ENCODE assay signal across 8 cellular contexts in genomic region chr3:52455283-52456168, GRCh38. TPM values are rescaled to one million over a fixed set of nuclear protein-coding genes. Genes with fewer than 3 reads are reported as not detected.
A peak's percentile ranks its signal among the peaks of the same experiment; 100 is the strongest.
DNase-seq lines count a peak whose midpoint lies in the region; ATAC-seq and TF ChIP-seq lines count a peak whose summit lies in the region.

Gene NISCH, plus strand, starts transcription at chr3:52455604. Its CDS starts 38 bp downstream, at chr3:52455642.

- peak within 1 kb of the TSS; percentile 35 for H3K27ac ChIP-seq in DOHH2 (ENCODE audit: low read depth, low read length)
- H3K27ac ChIP-seq in KMS-11: peak within 1 kb of the TSS; percentile 36; the same call in 1 of the 2 replicates
- H3K27ac ChIP-seq in SK-N-MC: no peak within 1 kb of the TSS
- H3K27ac ChIP-seq in temporal lobe (ENCODE audit: low read depth, low read length): peak within 1 kb of the TSS; percentile 96

- H3F3A ChIP-seq in DOHH2 (ENCODE audit: control insufficient read depth, insufficient read depth): no peaks in the 10 kb centered on the region

- no peaks in the 10 kb centered on the region for H4K20me1 ChIP-seq in DOHH2 (ENCODE audit: control insufficient read depth, insufficient read depth, low read depth, low read length)
- H4K20me1 ChIP-seq in KMS-11 (ENCODE audit: insufficient read depth): no peaks in the 10 kb centered on the region

- H3K9ac ChIP-seq in KMS-11 (peak within 1 kb of the TSS; percentile 83), SK-N-MC (ENCODE audit: insufficient read length) (peak within 1 kb of the TSS; percentile 80)

- peak within 1 kb of the TSS; percentile 90 for H2AFZ ChIP-seq in KMS-11 (ENCODE audit: low read depth)

- TF ChIP-seq CTCF in DOHH2 (IDR thresholded peaks at IDR 0.05; ENCODE audit: low read depth, low read length, poor library complexity, severe bottlenecking) (no peak), KMS-11 (conservative IDR thresholded peaks at IDR 0.05; ENCODE audit: low read depth, low read length) (no peak), omental fat pad (IDR thresholded peaks at IDR 0.05) (no peak)

- no peaks in the 10 kb centered on the region for H3K9me2 ChIP-seq in DOHH2 (replicated peaks; ENCODE audit: control insufficient read depth, low read length)

- H3K27me3 ChIP-seq in DOHH2 (ENCODE audit: control insufficient read depth, low read length): no peaks in the 10 kb centered on the region
- no peaks in the 10 kb centered on the region for H3K27me3 ChIP-seq in KMS-11 (ENCODE audit: insufficient read depth, low read depth)

- ATAC-seq in GM21576 (IDR thresholded peaks at IDR 0.05; ENCODE audit: unreplicated experiment) (peak; percentile 73), omental fat pad (ENCODE audit: low FRiP score) (peak; percentile 65)

- intact Hi-C loops in activated naive CD4-positive, alpha-beta T cell treated with anti-CD3 and anti-CD28 coated beads for 36 hours (cut with micrococcal nuclease): loop anchor here (1.0 to 5.0 kb wide), 6 partner anchors 81 to 458 kb away; partner anchors contain the start of genes NEK4, PBRM1, POC1A and RPL29

- H3K36me3 Mint-ChIP-seq in activated naive CD4-positive, alpha-beta T cell treated with anti-CD3 and anti-CD28 coated beads for 36 hours (ENCODE audit: low read depth): peaks cover 15% of the 10 kb centered on the region

- H3K4me1 ChIP-seq in DOHH2 (ENCODE audit: control insufficient read depth, low read length): peaks cover 23% of the 10 kb centered on the region
- peaks cover 8% of the 10 kb centered on the region for H3K4me1 ChIP-seq in KMS-11 (ENCODE audit: low read depth, poor library complexity, severe bottlenecking)

- H3K79me2 ChIP-seq in DOHH2 (ENCODE audit: control insufficient read depth, low read length) (peaks cover 32% of the 10 kb centered on the region), KMS-11 (ENCODE audit: insufficient read depth, low read depth) (peaks cover 12% of the 10 kb centered on the region; the same call in 1 of the 2 replicates)

- peak within 1 kb of the TSS; percentile 91 for H3K4me3 ChIP-seq in DOHH2 (ENCODE audit: low read length)
- no peak within 1 kb of the TSS for H3K4me3 ChIP-seq in KMS-11 (IDR thresholded peaks at IDR 0.05; ENCODE audit: insufficient read depth, low read depth, low read length)
- peak within 1 kb of the TSS; percentile 84 for H3K4me3 ChIP-seq in SK-N-MC

- peaks cover 35% of the 10 kb centered on the region for H3K4me1 Mint-ChIP-seq in activated naive CD4-positive, alpha-beta T cell treated with anti-CD3 and anti-CD28 coated beads for 36 hours (ENCODE audit: low read depth)

- DNase-seq in SK-N-MC (ENCODE audit: low read depth, low spot score) (no peak), globus pallidus (ENCODE audit: low spot score) (peak; percentile 82), omental fat pad (ENCODE audit: low spot score) (peak; percentile 88)
- DNase-seq in activated naive CD4-positive, alpha-beta T cell treated with anti-CD3 and anti-CD28 coated beads for 36 hours: peak; percentile 96

- no peaks in the 10 kb centered on the region for H3K27me3 Mint-ChIP-seq in activated naive CD4-positive, alpha-beta T cell treated with anti-CD3 and anti-CD28 coated beads for 36 hours (ENCODE audit: low read depth)

- H3K27ac Mint-ChIP-seq in activated naive CD4-positive, alpha-beta T cell treated with anti-CD3 and anti-CD28 coated beads for 36 hours: peak within 1 kb of the TSS; percentile 96

- CTCF ChIA-PET in activated naive CD4-positive, alpha-beta T cell treated with anti-CD3 and anti-CD28 coated beads for 36 hours (lab: Charles Lee): interaction anchor here (6.3 kb wide), 1 partner anchor 8 kb away, joined by 34 read pairs; no protein-coding TSS in a partner anchor

- peak within 1 kb of the TSS; percentile 94 for H3K4me3 Mint-ChIP-seq in activated naive CD4-positive, alpha-beta T cell treated with anti-CD3 and anti-CD28 coated beads for 36 hours

- H3K36me3 ChIP-seq in DOHH2 (ENCODE audit: control insufficient read depth, low read length) (peaks cover 38% of the 10 kb centered on the region), KMS-11 (ENCODE audit: insufficient read depth) (no peaks in the 10 kb centered on the region), SK-N-MC (ENCODE audit: insufficient read depth, low read length) (peaks cover 10% of the 10 kb centered on the region; the same call in 1 of the 2 replicates)

- H3K9me3 ChIP-seq in DOHH2 (ENCODE audit: control insufficient read depth, insufficient read depth, low read length): no peaks in the 10 kb centered on the region
- no peaks in the 10 kb centered on the region for H3K9me3 ChIP-seq in SK-N-MC (ENCODE audit: low read depth, low read length)

- H3K9me3 Mint-ChIP-seq in activated naive CD4-positive, alpha-beta T cell treated with anti-CD3 and anti-CD28 coated beads for 36 hours: no peaks in the 10 kb centered on the region

- H3K4me2 ChIP-seq in DOHH2 (ENCODE audit: low read length): peak within 1 kb of the TSS; percentile 90
- peak within 1 kb of the TSS; percentile 71 for H3K4me2 ChIP-seq in KMS-11

RNA-seq across cellular contexts. Expression of gene NISCH, which starts in this region (rescaled TPM):
- 10 to 100 TPM; 50.4 to 52.5 TPM for total RNA-seq in activated naive CD4-positive, alpha-beta T cell treated with anti-CD3 and anti-CD28 coated beads for 36 hours
- 10 to 100 TPM; 59.8 to 82.3 (median 68.5) TPM for total RNA-seq in omental fat pad
- 61.5 TPM for total RNA-seq in temporal lobe
